In genomic region chr2:178756843-178757242, GRCh38 we compare ENCODE assay signal across 16 cellular contexts. TPM values are rescaled to one million over a fixed set of nuclear protein-coding genes. Genes with fewer than 3 reads are reported as not detected.
A peak's percentile ranks its signal among the peaks of the same experiment; 100 is the strongest.
DNase-seq lines count a peak whose midpoint lies in the region; ATAC-seq, FAIRE-seq and TF ChIP-seq lines count a peak whose summit lies in the region.
"Had no signal": no experiment of that assay in that cellular context is flagged by ENCODE, and none has a peak within 500 bp of the region (broad histone marks: within the 10 kb centered on the region; RNA-seq: fewer than 3 reads in every experiment).

No MANE protein-coding gene starts in this region.

- no peaks in the 10 kb centered on the region for H3K27me3 ChIP-seq in fibroblast of lung (ENCODE audit: control insufficient read depth, insufficient read depth, low read length)
- no peaks in the 10 kb centered on the region for H3K27me3 ChIP-seq in psoas muscle (ENCODE audit: insufficient read depth in 3 of 3, low read length in 2 of 3)
- H3K27me3 ChIP-seq in SJCRH30 = no peaks in the 10 kb centered on the region

- peak; percentile 56 to 71 (median 64) for ATAC-seq in psoas muscle
- ATAC-seq in GM21723 (IDR thresholded peaks at IDR 0.05; ENCODE audit: unreplicated experiment) = no peak
- ATAC-seq: lower lobe of right lung had no signal

- peak; percentile 85 for FAIRE-seq in GM12891 (lab: Jason Lieb, UNC)

- H3K9me3 ChIP-seq in fibroblast of lung (ENCODE audit: control insufficient read depth, insufficient read depth, low read depth, low read length) (no peaks in the 10 kb centered on the region), psoas muscle (no peaks in the 10 kb centered on the region), SJCRH30 (replicated peaks) (no peaks in the 10 kb centered on the region)
- H3K9me3 ChIP-seq: Caco-2, lower lobe of right lung, prostate gland had no signal

- no peaks in the 10 kb centered on the region for H4K20me1 ChIP-seq in fibroblast of lung (ENCODE audit: control insufficient read depth, extremely low read depth, insufficient read depth, low read length)

- TF ChIP-seq CTCF in fibroblast of lung (conservative IDR thresholded peaks at IDR 0.05 in 1 of 2, IDR thresholded peaks at IDR 0.05 in 1 of 2; ENCODE audit: low read depth in 1 of 2, low read length in 2 of 2) = no peak
- no peak for TF ChIP-seq CTCF in psoas muscle (IDR thresholded peaks at IDR 0.05)

- no peak overlapping the region for H3K9ac ChIP-seq in fibroblast of lung (ENCODE audit: insufficient read depth, low read length)
- H3K9ac ChIP-seq: KMS-11 had no signal

- no peak for TF ChIP-seq POLR2A in GM12891 (IDR thresholded peaks at IDR 0.05; ENCODE audit: low read depth, low read length)

- WGBS in psoas muscle, 3 donors = 30 to 46% (median 40%) methylated on average over 2 of the region's 2 CpGs

- intact Hi-C loops in psoas muscle (cut with DNase I) = no loop called here

- H3K4me1 ChIP-seq in fibroblast of lung (ENCODE audit: control insufficient read depth, extremely low read depth, insufficient read depth, low read length) = no peaks in the 10 kb centered on the region
- H3K4me1 ChIP-seq in psoas muscle = peaks cover 25% of the 10 kb centered on the region
- H3K4me1 ChIP-seq in SJCRH30 = no peaks in the 10 kb centered on the region
- H3K4me1 ChIP-seq: Caco-2, lower lobe of right lung, prostate gland had no signal

- H3K4me3 ChIP-seq in fibroblast of lung (replicated peaks in 1 of 4; ENCODE audit: control extremely low read depth in 1 of 4, insufficient read depth in 1 of 4, low read depth in 3 of 4, low read length in 4 of 4) (no peak overlapping the region), psoas muscle (peak overlapping the region; percentile 20), SJCRH30 (no peak overlapping the region)
- H3K4me3 ChIP-seq: coronary artery, lower lobe of right lung, prostate gland had no signal

- no peaks in the 10 kb centered on the region for H3K36me3 ChIP-seq in fibroblast of lung (ENCODE audit: control insufficient read depth, insufficient read depth, low read length)
- peaks cover 3 to 100% of the 10 kb centered on the region in 2 donors for H3K36me3 ChIP-seq in psoas muscle (ENCODE audit: insufficient read depth in 1 of 2, low read depth in 1 of 2)
- H3K36me3 ChIP-seq in SJCRH30 = peaks cover 23% of the 10 kb centered on the region
- H3K36me3 ChIP-seq: prostate gland had no signal

- DNase-seq in GM12891 (ENCODE audit: insufficient read length, low spot score) (no peak), RKO (ENCODE audit: low spot score) (peak; percentile 79), fibroblast of lung (ENCODE audit: low read depth in 2 of 2) (peak; percentile 11 to 73), psoas muscle (no peak), T-helper 9 cell (no peak), SJCRH30 (no peak), OCI-M1 (lab: John Stamatoyannopoulos, UW) (no peak)
- DNase-seq: activated CD8-positive, alpha-beta memory T cell treated with anti-CD3 and anti-CD28 coated beads for 24 hours; Caco-2; lower lobe of right lung; NCI-H187; substantia nigra had no signal

- H2AFZ ChIP-seq in fibroblast of lung (ENCODE audit: low read length) = no peak overlapping the region

- H3K4me2 ChIP-seq in fibroblast of lung (ENCODE audit: extremely low read depth, insufficient read depth, low read length) = no peak overlapping the region
- H3K4me2 ChIP-seq: KMS-11 had no signal

- H3K27ac ChIP-seq in fibroblast of lung (ENCODE audit: insufficient read depth, low read length) (no peak overlapping the region), psoas muscle (peak overlapping the region; percentile 32), SJCRH30 (no peak overlapping the region)
- H3K27ac ChIP-seq: coronary artery, KMS-11, lower lobe of right lung, prostate gland had no signal

- H3K79me2 ChIP-seq in fibroblast of lung (ENCODE audit: control insufficient read depth, insufficient read depth, low read length) = no peaks in the 10 kb centered on the region

TF ChIP-seq in GM12891, 5 proteins besides CTCF, POLR2A, EP300 and RAD21:
- TF ChIP-seq POU2F2 (IDR thresholded peaks at IDR 0.05; ENCODE audit: low read depth, low read length) (no peak), PAX5 (IDR thresholded peaks at IDR 0.05; ENCODE audit: insufficient read depth, low read length, severe bottlenecking) (no peak), POLR2AphosphoS5 (IDR thresholded peaks at IDR 0.05; ENCODE audit: low read depth, low read length) (no peak), SPI1 (IDR thresholded peaks at IDR 0.05; ENCODE audit: low read depth, low read length) (no peak), TAF1 (IDR thresholded peaks at IDR 0.05; ENCODE audit: low read depth, low read length) (no peak)

RNA-seq across cellular contexts. Expression of gene TTN, which starts 50.4 kb away (rescaled TPM):
- 1.0 TPM for polyA plus RNA-seq in GM12891 (2012; ENCODE audit: low read depth, missing spikeins)
- 0.33 and 0.51 TPM in 2 replicates for total RNA-seq in fibroblast of lung
- 0.14 and 0.20 TPM in 2 replicates for polyA plus RNA-seq in fibroblast of lung
- polyA plus RNA-seq in fibroblast of lung (2012) = 0.06 and 0.16 TPM in 2 replicates
- polyA minus RNA-seq in fibroblast of lung (ENCODE audit: low replicate concordance) = under 0.01 and 0.04 TPM in 2 replicates
- 1,000 to 10,000 TPM; 4,462 to 7,650 (median 6,674) TPM for total RNA-seq in psoas muscle
- polyA plus RNA-seq in psoas muscle = 100 to 1,000 TPM; 137 to 248 (median 173) TPM
- total RNA-seq in SJCRH30 (2014; rRNA removed; shearing (Covaris generic)) = 26.2 and 35.0 TPM in 2 replicates

Comparison
In these comparisons a context has a peak if more than half of its experiments do, and no peak if none do; other contexts are left out.
1. DNase-seq: peak in RKO (single experiment) and fibroblast of lung (2 of 2); none in GM12891 (single experiment), psoas muscle (0 of 2), T-helper 9 cell (single experiment), SJCRH30 (0 of 2) and OCI-M1 (single experiment).
2. RNA of gene TTN, which starts 50.4 kb away (total RNA-seq): 4,462 to 7,650 TPM in psoas muscle; 26.2 to 35.0 TPM in SJCRH30 and 0.33 to 0.51 TPM in fibroblast of lung; every median in the first group is over 100 times any median in the second.